Comparison of ENCODE assay signal across 24 cellular contexts in genomic region chr5:98492258-98492657, GRCh38.
DNase-seq lines count a peak whose midpoint lies in the region; ATAC-seq and TF ChIP-seq lines count a peak whose summit lies in the region.
"Had no signal": no experiment of that assay in that cellular context is flagged by ENCODE, and none has a peak within 500 bp of the region (broad histone marks: within the 10 kb centered on the region; RNA-seq: fewer than 3 reads in every experiment).

No MANE protein-coding gene starts in this region.

- peaks cover 22% of the 10 kb centered on the region for H3K9me3 Mint-ChIP-seq in activated naive CD4-positive, alpha-beta T cell treated with anti-CD3 and anti-CD28 coated beads for 36 hours
- H3K9me3 Mint-ChIP-seq: activated naive CD4-positive, alpha-beta T cell treated with anti-CD3 and anti-CD28 coated beads, Interleukin-2, amount 50 U/mL, for 24 hours had no signal

- H3K4me3 ChIP-seq in RWPE2 (ENCODE audit: severe bottlenecking): no peak overlapping the region
- no peak overlapping the region for H3K4me3 ChIP-seq in epithelial cell of esophagus (ENCODE audit: low read length)
- no peak overlapping the region for H3K4me3 ChIP-seq in osteoblast (ENCODE audit: insufficient read depth, low read length)
- H3K4me3 ChIP-seq: A549, ascending aorta, hepatocyte, upper lobe of right lung had no signal

- peak overlapping the region; percentile 33 for H2AFZ ChIP-seq in osteoblast (ENCODE audit: low read length)
- H2AFZ ChIP-seq: hepatocyte had no signal

- H3K4me1 ChIP-seq in RWPE2 (ENCODE audit: insufficient read depth, poor library complexity, severe bottlenecking): no peaks in the 10 kb centered on the region
- H3K4me1 ChIP-seq in osteoblast (ENCODE audit: insufficient read depth, low read length): no peaks in the 10 kb centered on the region
- H3K4me1 ChIP-seq: A549, ascending aorta, upper lobe of right lung had no signal

- H3K4me3 Mint-ChIP-seq in activated naive CD4-positive, alpha-beta T cell treated with anti-CD3 and anti-CD28 coated beads for 36 hours: no peak overlapping the region
- H3K4me3 Mint-ChIP-seq: activated naive CD4-positive, alpha-beta T cell treated with anti-CD3 and anti-CD28 coated beads, Interleukin-2, amount 50 U/mL, for 24 hours; effector memory CD8-positive, alpha-beta T cell; memory B cell; natural killer cell; stimulated activated naive CD8-positive, alpha-beta T cell treated with anti-CD3 and anti-CD28 coated beads, Interleukin-15, amount 100 ng/mL, for 72 hours had no signal

- H3K27ac Mint-ChIP-seq in activated naive CD4-positive, alpha-beta T cell treated with anti-CD3 and anti-CD28 coated beads for 36 hours: no peak overlapping the region
- H3K27ac Mint-ChIP-seq: activated naive CD4-positive, alpha-beta T cell treated with anti-CD3 and anti-CD28 coated beads, Interleukin-2, amount 50 U/mL, for 24 hours; effector memory CD8-positive, alpha-beta T cell; memory B cell; natural killer cell; stimulated activated naive CD8-positive, alpha-beta T cell treated with anti-CD3 and anti-CD28 coated beads, Interleukin-15, amount 100 ng/mL, for 72 hours had no signal

- no peaks in the 10 kb centered on the region for H3K36me3 Mint-ChIP-seq in activated naive CD4-positive, alpha-beta T cell treated with anti-CD3 and anti-CD28 coated beads for 36 hours (ENCODE audit: low read depth)
- H3K36me3 Mint-ChIP-seq: activated naive CD4-positive, alpha-beta T cell treated with anti-CD3 and anti-CD28 coated beads, Interleukin-2, amount 50 U/mL, for 24 hours had no signal

- H3K9me3 ChIP-seq in RWPE2 (ENCODE audit: severe bottlenecking) (no peaks in the 10 kb centered on the region), osteoblast (ENCODE audit: low read depth, low read length) (no peaks in the 10 kb centered on the region)
- H3K9me3 ChIP-seq: ascending aorta, upper lobe of right lung had no signal

- no peak overlapping the region for H3K4me2 ChIP-seq in osteoblast (ENCODE audit: insufficient read depth, low read length)
- H3K4me2 ChIP-seq: A549, hepatocyte had no signal

- intact Hi-C loops in activated naive CD4-positive, alpha-beta T cell treated with anti-CD3 and anti-CD28 coated beads for 36 hours (cut with micrococcal nuclease): no loop called here

- H4K20me1 ChIP-seq in osteoblast (ENCODE audit: insufficient read depth, low read length): no peaks in the 10 kb centered on the region

- H3K36me3 ChIP-seq in RWPE2 (ENCODE audit: low read depth): no peaks in the 10 kb centered on the region
- H3K36me3 ChIP-seq in osteoblast (ENCODE audit: insufficient read depth, low read length): no peaks in the 10 kb centered on the region
- H3K36me3 ChIP-seq: ascending aorta, upper lobe of right lung had no signal

- no peak for TF ChIP-seq CTCF in RWPE2 (IDR thresholded peaks at IDR 0.05; ENCODE audit: poor library complexity, severe bottlenecking)
- TF ChIP-seq CTCF in epithelial cell of esophagus (IDR thresholded peaks at IDR 0.05; ENCODE audit: insufficient read depth, low read depth, low read length, missing control alignments): no peak
- no peak for TF ChIP-seq CTCF in osteoblast (IDR thresholded peaks at IDR 0.05; ENCODE audit: extremely low read depth, low read depth, low read length)

- H3K79me2 ChIP-seq in osteoblast (ENCODE audit: insufficient read depth, low read length): no peaks in the 10 kb centered on the region
- H3K79me2 ChIP-seq: hepatocyte had no signal

- H3K27me3 Mint-ChIP-seq in activated naive CD4-positive, alpha-beta T cell treated with anti-CD3 and anti-CD28 coated beads for 36 hours (ENCODE audit: low read depth): no peaks in the 10 kb centered on the region
- H3K27me3 Mint-ChIP-seq: activated naive CD4-positive, alpha-beta T cell treated with anti-CD3 and anti-CD28 coated beads, Interleukin-2, amount 50 U/mL, for 24 hours; effector memory CD8-positive, alpha-beta T cell; memory B cell; stimulated activated naive CD8-positive, alpha-beta T cell treated with anti-CD3 and anti-CD28 coated beads, Interleukin-15, amount 100 ng/mL, for 72 hours had no signal

- H3K27me3 ChIP-seq in RWPE2 (ENCODE audit: insufficient read depth, poor library complexity, severe bottlenecking) (no peaks in the 10 kb centered on the region), osteoblast (ENCODE audit: insufficient read depth, low read length) (no peaks in the 10 kb centered on the region)
- H3K27me3 ChIP-seq: ascending aorta, hepatocyte, upper lobe of right lung had no signal

- H3K27ac ChIP-seq in RWPE2 (ENCODE audit: poor library complexity, severe bottlenecking): peak overlapping the region; percentile 14
- H3K27ac ChIP-seq in osteoblast (ENCODE audit: low read depth, low read length): no peak overlapping the region
- H3K27ac ChIP-seq: A549, ascending aorta, hepatocyte, upper lobe of right lung had no signal

- CTCF ChIA-PET in activated naive CD4-positive, alpha-beta T cell treated with anti-CD3 and anti-CD28 coated beads for 36 hours (lab: Charles Lee): no interaction called here

- peaks cover 9% of the 10 kb centered on the region for H3K4me1 Mint-ChIP-seq in activated naive CD4-positive, alpha-beta T cell treated with anti-CD3 and anti-CD28 coated beads for 36 hours (ENCODE audit: low read depth)
- H3K4me1 Mint-ChIP-seq: memory B cell, natural killer cell had no signal

- ATAC-seq in RWPE2 (ENCODE audit: low read depth): peak; percentile 85
- ATAC-seq in GM21526 (IDR thresholded peaks at IDR 0.05; ENCODE audit: low FRiP score, unreplicated experiment): no peak
- ATAC-seq: A549; effector memory CD8-positive, alpha-beta T cell; HCT116; natural killer cell; stimulated activated naive CD8-positive, alpha-beta T cell treated with anti-CD3 and anti-CD28 coated beads, Interleukin-15, amount 100 ng/mL, for 72 hours; upper lobe of right lung had no signal

- peak; percentile 7 for DNase-seq in activated naive CD4-positive, alpha-beta T cell treated with anti-CD3 and anti-CD28 coated beads for 36 hours
- no peak for DNase-seq in activated naive CD4-positive, alpha-beta T cell treated with Interleukin-2 at 50 U/mL for 16 hours
- DNase-seq in RWPE2 (ENCODE audit: low spot score) (no peak), epithelial cell of esophagus (ENCODE audit: low read depth) (peak; percentile 82), osteoblast (ENCODE audit: insufficient read length, low spot score, missing footprints) (no peak), COLO829 (ENCODE audit: low spot score) (no peak), HK-2 (ENCODE audit: unreplicated experiment) (no peak)
- DNase-seq: activated CD4-positive, alpha-beta T cell treated with anti-CD3 and anti-CD28 coated beads, Interleukin-2, amount 50 U/mL, for 4 hours; activated T-cell treated with anti-CD3 and anti-CD28 coated beads for 4 hours; effector memory CD8-positive, alpha-beta T cell; kidney; natural killer cell; NCI-H187; NCI-H345; NK-92 treated with Interleukin-12 subunit alpha and Interleukin-12 subunit beta, amount 100 ng/mL, for 24 hours; stimulated activated naive CD8-positive, alpha-beta T cell treated with anti-CD3 and anti-CD28 coated beads, Interleukin-15, amount 100 ng/mL, for 72 hours; upper lobe of right lung had no signal

Comparison
In these comparisons a context has a peak if more than half of its experiments do, and no peak if none do; other contexts are left out.
1. DNase-seq: peak in activated naive CD4-positive, alpha-beta T cell treated with anti-CD3 and anti-CD28 coated beads for 36 hours (single experiment) and epithelial cell of esophagus (single experiment); none in activated naive CD4-positive, alpha-beta T cell treated with Interleukin-2 at 50 U/mL for 16 hours (single experiment), RWPE2 (single experiment), osteoblast (single experiment), COLO829 (single experiment) and HK-2 (single experiment).